Comparison of ENCODE assay signal across 13 cellular contexts in the genomic region with DNA sequence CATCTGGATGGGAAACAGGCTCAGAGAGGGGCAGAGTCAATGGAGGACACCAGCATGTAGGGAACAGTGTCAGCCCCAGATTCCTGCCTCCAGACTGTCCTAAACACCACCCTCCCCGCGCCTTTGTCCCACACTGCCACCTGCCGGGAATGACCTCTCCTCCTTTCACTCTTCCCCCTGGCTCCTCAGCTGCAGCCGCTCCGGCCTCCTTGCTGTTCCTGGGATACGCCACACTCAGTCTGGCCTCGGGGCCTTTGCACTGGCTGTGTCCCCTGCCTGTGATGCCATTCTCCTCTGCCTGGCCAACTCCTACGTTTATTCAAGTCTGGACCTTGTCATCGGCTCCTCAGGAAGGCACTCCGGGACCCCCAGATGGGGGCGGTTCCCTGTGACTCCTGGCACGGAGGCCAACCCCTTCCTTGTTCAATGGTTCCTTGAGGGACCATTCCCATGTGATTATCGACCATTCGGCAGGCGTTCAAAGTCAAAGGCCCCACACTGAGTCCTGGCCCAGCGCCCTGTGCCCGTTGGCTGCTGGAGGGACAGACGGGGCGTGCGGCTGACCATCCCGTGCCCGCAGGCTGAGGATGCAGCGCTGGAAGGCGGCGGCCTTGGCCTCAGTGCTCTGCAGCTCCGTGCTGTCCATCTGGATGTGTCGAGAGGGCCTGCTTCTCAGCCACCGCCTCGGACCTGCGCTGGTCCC. TPM values are rescaled to one million over a fixed set of nuclear protein-coding genes. Genes with fewer than 3 reads are reported as not detected.
A peak's percentile ranks its signal among the peaks of the same experiment; 100 is the strongest.
DNase-seq lines count a peak whose midpoint lies in the region; ATAC-seq, FAIRE-seq and TF ChIP-seq lines count a peak whose summit lies in the region.
"Had no signal": no experiment of that assay in that cellular context is flagged by ENCODE, and none has a peak within 500 bp of the region (broad histone marks: within the 10 kb centered on the region; RNA-seq: fewer than 3 reads in every experiment).

No MANE protein-coding gene starts in this region.

- no peak overlapping the region for H2AFZ ChIP-seq in Loucy (ENCODE audit: low read length)
- no peak overlapping the region for H2AFZ ChIP-seq in GM12878 (ENCODE audit: control insufficient read depth, low read depth, low read length)

- no peak overlapping the region for H4K5ac ChIP-seq in mesendoderm (ENCODE audit: low read length)

- H3K79me2 ChIP-seq in Loucy (ENCODE audit: insufficient read depth, low read length): no peaks in the 10 kb centered on the region
- no peaks in the 10 kb centered on the region for H3K79me2 ChIP-seq in GM12878 (ENCODE audit: control insufficient read depth, insufficient read depth, low read length)
- no peaks in the 10 kb centered on the region for H3K79me2 ChIP-seq in mesendoderm (ENCODE audit: control insufficient read depth, insufficient read depth, low read length)

- H3K4me2 ChIP-seq in Loucy (ENCODE audit: low read depth, low read length, poor library complexity, severe bottlenecking): no peak overlapping the region
- H3K4me2 ChIP-seq in GM12878 (ENCODE audit: control insufficient read depth, insufficient read depth): no peak overlapping the region
- no peak overlapping the region for H3K4me2 ChIP-seq in mesendoderm (ENCODE audit: low read length)

- WGBS in GM12878 (ENCODE audit: insufficient coverage, insufficient replicate concordance, low lambda C conversion rate, missing lambda C conversion rate): 70% methylated on average over 29 of the region's 30 CpGs
- no CpG with 5 or more reads among the region's 30 CpGs for WGBS in mesendoderm (ENCODE audit: extremely low coverage, insufficient coverage, low lambda C conversion rate)

- DNase-seq in ELF-1 (ENCODE audit: low read depth, low spot score): peak; percentile 86
- DNase-seq in GM12878 (ENCODE audit: low read depth, low spot score): no peak
- peak; percentile 47 for DNase-seq in mesendoderm
- no peak for DNase-seq in activated CD4-positive, alpha-beta T cell treated with anti-CD3 and anti-CD28 coated beads, Interleukin-2, amount 50 U/mL, for 4 hours
- DNase-seq in left lung: no peak
- DNase-seq: activated T-cell treated with anti-CD3 and anti-CD28 coated beads, Interleukin-2, amount 50 U/mL, for 72 hours; cortex of kidney; NCI-H2227 treated with DMSO at 0.1 percent for 48 hours; stimulated activated naive CD4-positive, alpha-beta T cell had no signal

- H3K79me1 ChIP-seq in mesendoderm (ENCODE audit: low read length): no peaks in the 10 kb centered on the region

- no peak overlapping the region for H3K56ac ChIP-seq in mesendoderm (ENCODE audit: low read length)

- TF ChIP-seq CTCF in Loucy (conservative IDR thresholded peaks at IDR 0.05; ENCODE audit: low read length) (peak; percentile 46), GM12878 (IDR thresholded peaks at IDR 0.05 in 2 of 3, conservative IDR thresholded peaks at IDR 0.05 in 1 of 3; ENCODE audit: control insufficient read depth in 2 of 3, extremely low read depth in 1 of 3, insufficient read depth in 1 of 3, low read depth in 3 of 3, low read length in 3 of 3) (peak in 2 of 3 experiments; percentile 13 to 18; a peak in 2 of 6 replicates), left lung (IDR thresholded peaks at IDR 0.05) (no peak)

- H4K20me1 ChIP-seq in Loucy (ENCODE audit: insufficient read depth, low read length, poor library complexity, severe bottlenecking) (no peaks in the 10 kb centered on the region), GM12878 (ENCODE audit: control insufficient read depth, insufficient read depth) (no peaks in the 10 kb centered on the region)

- H2BK120ac ChIP-seq in mesendoderm (ENCODE audit: low read depth, low read length): no peak overlapping the region

- H3K4ac ChIP-seq in mesendoderm (ENCODE audit: low read depth, low read length): no peak overlapping the region

- H3K4me1 ChIP-seq in Loucy (ENCODE audit: insufficient read depth, low read length, poor library complexity, severe bottlenecking) (peaks cover 10% of the 10 kb centered on the region), GM12878 (ENCODE audit: control insufficient read depth, insufficient read depth, low read length) (peaks cover 16% of the 10 kb centered on the region), mesendoderm (ENCODE audit: control insufficient read depth, low read depth, low read length) (peaks cover 2% of the 10 kb centered on the region), left lung (peaks cover 0 to 20% of the 10 kb centered on the region in 2 donors)

- H3K4me3 ChIP-seq in Loucy (ENCODE audit: low read length, poor library complexity, severe bottlenecking) (no peak overlapping the region), GM12878 (no peak overlapping the region), mesendoderm (ENCODE audit: low read length) (no peak overlapping the region), left lung (no peak overlapping the region)

- intact Hi-C loops in GM12878 (cut with micrococcal nuclease; ENCODE audit: unreplicated experiment) (no loop called here), left lung (cut with DNase I) (no loop called here)

- no peak for TF ChIP-seq POLR2A in GM12878 (IDR thresholded peaks at IDR 0.05; ENCODE audit: low read depth, low read length)

- H2AK5ac ChIP-seq in mesendoderm (ENCODE audit: low read length): no peak overlapping the region

- H3K27ac ChIP-seq in GM12878 (ENCODE audit: control insufficient read depth, insufficient read depth): no peak overlapping the region
- no peak overlapping the region for H3K27ac ChIP-seq in mesendoderm (ENCODE audit: low read depth, low read length)
- no peak overlapping the region for H3K27ac ChIP-seq in left lung

- H4K8ac ChIP-seq in mesendoderm (ENCODE audit: low read depth, low read length): no peak overlapping the region

- in situ Hi-C loops in GM12878 (cut with MboI): no loop called here

- CTCF ChIA-PET in GM12878 (lab: Yijun Ruan, JAX): interaction anchor here (1.1 kb wide), 1 partner anchor 20 kb away, joined by 7 read pairs; no protein-coding TSS in a partner anchor

- no peak for TF ChIP-seq EP300 in GM12878 (IDR thresholded peaks at IDR 0.05; ENCODE audit: borderline replicate concordance in 1 of 2, control insufficient read depth in 1 of 2, low read depth in 2 of 2, low read length in 2 of 2)

- POLR2A ChIA-PET in GM12878 (lab: Charles Lee): no interaction called here

- no peak overlapping the region for H2BK15ac ChIP-seq in mesendoderm (replicated peaks; ENCODE audit: low read depth)

- H3F3A ChIP-seq in Loucy (ENCODE audit: low read depth): no peaks in the 10 kb centered on the region

- H3K9me3 ChIP-seq in Loucy (ENCODE audit: insufficient read depth, low read depth, low read length) (no peaks in the 10 kb centered on the region), GM12878 (replicated peaks; ENCODE audit: control insufficient read depth, insufficient read depth, low read length) (no peaks in the 10 kb centered on the region), left lung (no peaks in the 10 kb centered on the region)

- no peaks in the 10 kb centered on the region for H3K36me3 ChIP-seq in Loucy (ENCODE audit: insufficient read depth, low read length)
- H3K36me3 ChIP-seq in GM12878 (ENCODE audit: control insufficient read depth in 2 of 2, insufficient read depth in 2 of 2, low read length in 1 of 2): no peaks in the 10 kb centered on the region
- H3K36me3 ChIP-seq in mesendoderm (ENCODE audit: control insufficient read depth, insufficient read depth, low read length): no peaks in the 10 kb centered on the region
- no peaks in the 10 kb centered on the region for H3K36me3 ChIP-seq in left lung

- no TSS peak for BruUV-seq in GM12878 (replicated peaks; lab: Mats Ljungman, UMichigan)

- no peak for ATAC-seq in GM12878
- ATAC-seq in HG02840 (IDR thresholded peaks at IDR 0.05; ENCODE audit: low FRiP score, unreplicated experiment): no peak
- ATAC-seq in GM21737 (IDR thresholded peaks at IDR 0.05; ENCODE audit: unreplicated experiment): no peak
- no peak for ATAC-seq in left lung
- ATAC-seq: activated T-cell treated with anti-CD3 and anti-CD28 coated beads, Interleukin-2, amount 50 U/mL, for 72 hours had no signal

- FAIRE-seq in GM12878 (lab: Jason Lieb, UNC): no peak

- no peak overlapping the region for H3K23ac ChIP-seq in mesendoderm (ENCODE audit: low read length)

- TF ChIP-seq RAD21 in GM12878 (IDR thresholded peaks at IDR 0.05; ENCODE audit: insufficient read depth, low read depth, low read length): no peak

- SMC1A ChIA-PET in GM12878 (lab: Charles Lee; ENCODE audit: uncharacterized antibody, unreplicated experiment): interaction anchor here (1.0 kb wide), 1 partner anchor 20 kb away, joined by 6 read pairs; no protein-coding TSS in a partner anchor

- H3K27me3 ChIP-seq in Loucy (ENCODE audit: insufficient read depth, low read length, poor library complexity, severe bottlenecking): no peaks in the 10 kb centered on the region
- H3K27me3 ChIP-seq in GM12878 (replicated peaks in 1 of 2; ENCODE audit: control insufficient read depth in 2 of 2, insufficient read depth in 2 of 2, low read length in 1 of 2): peaks cover 0 to 4% of the 10 kb centered on the region in 2 experiments; a peak in 2 of 4 replicates
- H3K27me3 ChIP-seq in mesendoderm (ENCODE audit: insufficient read depth, low read length, poor library complexity): no peaks in the 10 kb centered on the region
- peaks cover 0 to 54% of the 10 kb centered on the region in 2 donors for H3K27me3 ChIP-seq in left lung

- no peak overlapping the region for H3K18ac ChIP-seq in mesendoderm (ENCODE audit: low read length)

- no peaks in the 10 kb centered on the region for H3K9me2 ChIP-seq in Loucy (replicated peaks; ENCODE audit: low read depth, low read length)

- RAD21 ChIA-PET in GM12878 (lab: Charles Lee; ENCODE audit: unreplicated experiment): no interaction called here

- no peak overlapping the region for H2BK5ac ChIP-seq in mesendoderm (ENCODE audit: low read length)

- H3K9ac ChIP-seq in Loucy (ENCODE audit: low read depth, low read length, poor library complexity, severe bottlenecking): no peak overlapping the region
- no peak overlapping the region for H3K9ac ChIP-seq in GM12878 (ENCODE audit: control insufficient read depth, insufficient read depth, low read length)
- no peak overlapping the region for H3K9ac ChIP-seq in mesendoderm (ENCODE audit: low read length)

RNA-seq across cellular contexts. Expression of a gene that starts 15.8 kb away (rescaled TPM):
- total RNA-seq in GM12878 (2013; cell fraction: nucleolus; rRNA removed): 0.39 and 0.42 TPM in 2 replicates
- total RNA-seq in GM12878 (2014; rRNA removed) (not detected in 2 replicates), GM12878 (2014; rRNA removed; fragmentation: Illumina TruSeq; extraction: Trizol) (not detected in 2 replicates), GM12878 (2021) (not detected in 2 replicates), left lung (under 1 TPM; 0.32 to 0.73 TPM)
- polyA plus RNA-seq in GM12878 (2011; ENCODE audit: low read depth): not detected
- polyA plus RNA-seq in GM12878 (2011; rRNA removed) (not detected in 2 replicates), GM12878 (2014; fragmentation: Illumina TruSeq; extraction: Trizol) (not detected in 2 replicates), GM12878 (2014; fragmentation: Nextera tagmentation; extraction: Ambion mirVana) (not detected), GM12878 (2014; rRNA removed) (not detected in 2 replicates), GM12878 (2016; fragmentation: Nextera tagmentation; extraction: Ambion mirVana) (not detected)
- not detected in 2 replicates for polyA plus RNA-seq in GM12878 (2011; cell fraction: cytosol; rRNA removed)
- not detected in 2 replicates for polyA plus RNA-seq in GM12878 (2011; cell fraction: nucleus; rRNA removed)
- polyA plus RNA-seq in GM12878 (2012): not detected in 2 replicates
- polyA minus RNA-seq in GM12878 (2011; rRNA and poly(A)+ RNA removed): not detected in 2 replicates
- polyA minus RNA-seq in GM12878 (2011; cell fraction: cytosol; rRNA and poly(A)+ RNA removed): not detected in 2 replicates
- not detected in 2 replicates for polyA minus RNA-seq in GM12878 (2011; cell fraction: nucleus; rRNA and poly(A)+ RNA removed)
- not detected for polyA plus RNA-seq in mesendoderm (2013, experiment 1 of 2)
- polyA plus RNA-seq in mesendoderm (2013, experiment 2 of 2): not detected
- total RNA-seq: T-helper 2 cell treated with Interferon-gamma antibody and Interleukin-4, amounts not matched to agents 100 ng/mL and 5 ng/mL, for 36 hours had no signal

RNA-seq across cellular contexts. Expression of a gene that starts 18.9 kb away (rescaled TPM):
- total RNA-seq in GM12878 (2013; cell fraction: nucleolus; rRNA removed): not detected in 2 replicates
- total RNA-seq in GM12878 (2014; rRNA removed) (not detected in 2 replicates), GM12878 (2014; rRNA removed; fragmentation: Illumina TruSeq; extraction: Trizol) (not detected in 2 replicates), GM12878 (2021) (not detected in 2 replicates), left lung (1 to 10 TPM; 1.5 to 1.6 TPM)
- not detected for polyA plus RNA-seq in GM12878 (2011; ENCODE audit: low read depth)
- polyA plus RNA-seq in GM12878 (2011; rRNA removed) (not detected in 2 replicates), GM12878 (2014; fragmentation: Illumina TruSeq; extraction: Trizol) (not detected in 2 replicates), GM12878 (2014; fragmentation: Nextera tagmentation; extraction: Ambion mirVana) (not detected), GM12878 (2014; rRNA removed) (0.28 TPM in 1 of 2 replicates, not detected in the other), GM12878 (2016; fragmentation: Nextera tagmentation; extraction: Ambion mirVana) (not detected)
- polyA plus RNA-seq in GM12878 (2011; cell fraction: cytosol; rRNA removed): not detected in 2 replicates
- polyA plus RNA-seq in GM12878 (2011; cell fraction: nucleus; rRNA removed): not detected in 2 replicates
- polyA plus RNA-seq in GM12878 (2012): not detected in 2 replicates
- polyA minus RNA-seq in GM12878 (2011; rRNA and poly(A)+ RNA removed): not detected in 2 replicates
- polyA minus RNA-seq in GM12878 (2011; cell fraction: cytosol; rRNA and poly(A)+ RNA removed): not detected in 2 replicates
- polyA minus RNA-seq in GM12878 (2011; cell fraction: nucleus; rRNA and poly(A)+ RNA removed): not detected in 2 replicates
- polyA plus RNA-seq in mesendoderm (2013, experiment 1 of 2): 4.4 TPM
- 3.9 TPM for polyA plus RNA-seq in mesendoderm (2013, experiment 2 of 2)

RNA-seq across cellular contexts. Expression of a gene that starts 27.5 kb away (rescaled TPM):
- total RNA-seq in GM12878 (2013; cell fraction: nucleolus; rRNA removed): 0.33 TPM in 1 of 2 replicates, not detected in the other
- total RNA-seq in GM12878 (2014; rRNA removed) (not detected in 2 replicates), GM12878 (2014; rRNA removed; fragmentation: Illumina TruSeq; extraction: Trizol) (not detected in 2 replicates), GM12878 (2021) (0.31 TPM in 1 of 2 replicates, not detected in the other), left lung (10 to 100 TPM; 25.2 to 31.4 TPM)
- polyA plus RNA-seq in GM12878 (2011; ENCODE audit: low read depth): not detected
- polyA plus RNA-seq in GM12878 (2011; rRNA removed) (not detected in 2 replicates), GM12878 (2014; fragmentation: Illumina TruSeq; extraction: Trizol) (0.07 TPM in 1 of 2 replicates, not detected in the other), GM12878 (2014; fragmentation: Nextera tagmentation; extraction: Ambion mirVana) (not detected), GM12878 (2014; rRNA removed) (0.04 and 0.10 TPM in 2 replicates), GM12878 (2016; fragmentation: Nextera tagmentation; extraction: Ambion mirVana) (not detected)
- polyA plus RNA-seq in GM12878 (2011; cell fraction: cytosol; rRNA removed): 0.16 TPM in 1 of 2 replicates, not detected in the other
- polyA plus RNA-seq in GM12878 (2011; cell fraction: nucleus; rRNA removed): 0.34 TPM in 1 of 2 replicates, not detected in the other
- polyA plus RNA-seq in GM12878 (2012): 0.38 and 0.47 TPM in 2 replicates
- not detected in 2 replicates for polyA minus RNA-seq in GM12878 (2011; rRNA and poly(A)+ RNA removed)
- not detected in 2 replicates for polyA minus RNA-seq in GM12878 (2011; cell fraction: cytosol; rRNA and poly(A)+ RNA removed)
- polyA minus RNA-seq in GM12878 (2011; cell fraction: nucleus; rRNA and poly(A)+ RNA removed): not detected in 2 replicates
- 0.08 TPM for polyA plus RNA-seq in mesendoderm (2013, experiment 1 of 2)
- 0.07 TPM for polyA plus RNA-seq in mesendoderm (2013, experiment 2 of 2)
- total RNA-seq: T-helper 2 cell treated with Interferon-gamma antibody and Interleukin-4, amounts not matched to agents 100 ng/mL and 5 ng/mL, for 36 hours had no signal

RNA-seq across cellular contexts. Expression of a gene that starts 32.8 kb away (rescaled TPM):
- total RNA-seq in GM12878 (2013; cell fraction: nucleolus; rRNA removed): 40.0 and 53.9 TPM in 2 replicates
- total RNA-seq in GM12878 (2014; rRNA removed) (31.4 and 34.1 TPM in 2 replicates), GM12878 (2014; rRNA removed; fragmentation: Illumina TruSeq; extraction: Trizol) (23.7 and 24.2 TPM in 2 replicates), GM12878 (2021) (36.9 and 47.6 TPM in 2 replicates), left lung (10 to 100 TPM; 15.8 to 38.4 TPM)
- 68.1 TPM for polyA plus RNA-seq in GM12878 (2011; ENCODE audit: low read depth)
- polyA plus RNA-seq in GM12878 (2011; rRNA removed) (14.2 and 22.4 TPM in 2 replicates), GM12878 (2014; fragmentation: Illumina TruSeq; extraction: Trizol) (9.8 and 28.0 TPM in 2 replicates), GM12878 (2014; fragmentation: Nextera tagmentation; extraction: Ambion mirVana) (1 to 10 TPM in 1 of 2 experiments, under 1 TPM in 1; 0.64 to 1.5 TPM), GM12878 (2014; rRNA removed) (43.8 and 53.2 TPM in 2 replicates), GM12878 (2016; fragmentation: Nextera tagmentation; extraction: Ambion mirVana) (10 to 100 TPM; 37.6 to 38.1 TPM)
- polyA plus RNA-seq in GM12878 (2011; cell fraction: cytosol; rRNA removed): 29.2 and 47.8 TPM in 2 replicates
- 122 and 160 TPM in 2 replicates for polyA plus RNA-seq in GM12878 (2011; cell fraction: nucleus; rRNA removed)
- 17.6 and 46.6 TPM in 2 replicates for polyA plus RNA-seq in GM12878 (2012)
- 20.3 and 29.6 TPM in 2 replicates for polyA minus RNA-seq in GM12878 (2011; rRNA and poly(A)+ RNA removed)
- polyA minus RNA-seq in GM12878 (2011; cell fraction: cytosol; rRNA and poly(A)+ RNA removed): 22.1 and 36.8 TPM in 2 replicates
- polyA minus RNA-seq in GM12878 (2011; cell fraction: nucleus; rRNA and poly(A)+ RNA removed): 20.7 and 39.2 TPM in 2 replicates
- polyA plus RNA-seq in mesendoderm (2013, experiment 1 of 2): 36.7 TPM
- 35.7 TPM for polyA plus RNA-seq in mesendoderm (2013, experiment 2 of 2)

RNA-seq across cellular contexts. Expression of a gene that starts 39.2 kb away (rescaled TPM):
- total RNA-seq in GM12878 (2013; cell fraction: nucleolus; rRNA removed): 2.6 and 3.5 TPM in 2 replicates
- total RNA-seq in GM12878 (2014; rRNA removed) (2.2 and 2.8 TPM in 2 replicates), GM12878 (2014; rRNA removed; fragmentation: Illumina TruSeq; extraction: Trizol) (0.31 and 0.32 TPM in 2 replicates), GM12878 (2021) (2.5 and 3.1 TPM in 2 replicates), left lung (1 to 10 TPM; 1.7 to 4.5 TPM)
- 0.22 TPM for polyA plus RNA-seq in GM12878 (2011; ENCODE audit: low read depth)
- polyA plus RNA-seq in GM12878 (2011; rRNA removed) (0.37 and 0.81 TPM in 2 replicates), GM12878 (2014; fragmentation: Illumina TruSeq; extraction: Trizol) (0.34 TPM in 1 of 2 replicates, not detected in the other), GM12878 (2014; fragmentation: Nextera tagmentation; extraction: Ambion mirVana) (not detected), GM12878 (2014; rRNA removed) (4.4 and 5.4 TPM in 2 replicates), GM12878 (2016; fragmentation: Nextera tagmentation; extraction: Ambion mirVana) (1 to 10 TPM; 1.2 to 1.4 TPM)
- 1.2 and 2.7 TPM in 2 replicates for polyA plus RNA-seq in GM12878 (2011; cell fraction: cytosol; rRNA removed)
- polyA plus RNA-seq in GM12878 (2011; cell fraction: nucleus; rRNA removed): 15.2 and 22.3 TPM in 2 replicates
- 1.1 and 1.9 TPM in 2 replicates for polyA plus RNA-seq in GM12878 (2012)
- 0.31 TPM in 1 of 2 replicates, not detected in the other for polyA minus RNA-seq in GM12878 (2011; rRNA and poly(A)+ RNA removed)
- polyA minus RNA-seq in GM12878 (2011; cell fraction: cytosol; rRNA and poly(A)+ RNA removed): 1.1 TPM in 1 of 2 replicates, not detected in the other
- 1.2 and 1.8 TPM in 2 replicates for polyA minus RNA-seq in GM12878 (2011; cell fraction: nucleus; rRNA and poly(A)+ RNA removed)
- polyA plus RNA-seq in mesendoderm (2013, experiment 1 of 2): 7.3 TPM
- 6.8 TPM for polyA plus RNA-seq in mesendoderm (2013, experiment 2 of 2)

Comparison
In these comparisons a context has a peak if more than half of its experiments do, and no peak if none do; other contexts are left out.
1. DNase-seq: peak in ELF-1 (single experiment) and mesendoderm (single experiment); none in GM12878 (single experiment), activated CD4-positive, alpha-beta T cell treated with anti-CD3 and anti-CD28 coated beads, Interleukin-2, amount 50 U/mL, for 4 hours (0 of 2) and left lung (0 of 2).
2. CTCF ChIP-seq: peak in Loucy (single experiment) and GM12878 (2 of 3); none in left lung (0 of 2).
3. RNA of a gene that starts 27.5 kb away (total RNA-seq): 25.2 to 31.4 TPM in left lung; 0.31 to 0.33 TPM in GM12878; every median in the first group is over 10 times any median in the second.